In the genomic region with DNA sequence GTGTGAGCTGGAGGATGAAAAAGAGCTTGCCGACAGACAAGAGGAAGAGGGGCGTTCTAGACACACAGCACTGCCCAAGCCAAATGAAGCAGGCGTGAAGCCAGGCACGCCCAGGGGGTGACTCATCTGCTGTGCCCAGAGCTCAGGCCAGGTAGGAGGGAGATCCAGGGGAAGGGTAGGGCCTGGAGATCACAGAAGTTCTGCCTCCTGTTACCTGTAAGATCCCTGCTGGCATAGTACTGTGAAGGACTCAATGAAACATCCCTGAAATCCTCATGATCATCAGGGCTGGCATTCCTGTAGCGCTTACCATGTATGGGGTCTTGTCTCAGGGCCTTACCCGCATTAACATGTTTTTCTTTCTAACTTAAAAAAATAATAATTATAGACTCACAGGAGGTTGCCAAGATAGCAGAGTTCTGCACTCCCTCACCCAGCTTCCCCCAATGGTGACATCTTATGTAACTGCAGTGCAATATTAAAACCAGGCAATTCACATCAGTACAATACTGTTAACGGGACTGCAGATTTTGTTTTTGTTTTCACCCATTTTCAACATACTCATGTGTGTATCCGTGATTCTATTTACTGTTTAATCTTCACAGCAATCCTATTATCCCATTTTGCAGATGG, we compare ENCODE assay signal across 13 cellular contexts.
A peak's percentile ranks its signal among the peaks of the same experiment; 100 is the strongest.
DNase-seq lines count a peak whose midpoint lies in the region; ATAC-seq, FAIRE-seq and TF ChIP-seq lines count a peak whose summit lies in the region.
"Had no signal": no experiment of that assay in that cellular context is flagged by ENCODE, and none has a peak within 500 bp of the region (broad histone marks: within the 10 kb centered on the region; RNA-seq: fewer than 3 reads in every experiment).

No MANE protein-coding gene starts in this region.

- ATAC-seq in CD4-positive, alpha-beta T cell (ENCODE audit: poor library complexity): no peak
- ATAC-seq in esophagus mucosa (peak; percentile 98), pancreas (peak; percentile 64 to 90 (median 80)), GM18502 (IDR thresholded peaks at IDR 0.05; ENCODE audit: poor library complexity, unreplicated experiment) (no peak)
- ATAC-seq: PC-3 had no signal

- no peak overlapping the region for H3K9ac ChIP-seq in Karpas-422 (ENCODE audit: low read length)

- H3K9me2 ChIP-seq in PC-9 (ENCODE audit: insufficient read depth) (no peaks in the 10 kb centered on the region), Karpas-422 (replicated peaks; ENCODE audit: insufficient read depth, low read length) (no peaks in the 10 kb centered on the region)

- DNase-seq in CD4-positive, alpha-beta T cell: peak in 1 of 10 experiments; percentile 6
- DNase-seq in PC-9: peak; percentile 44 to 53
- peak; percentile 27 to 76 (median 58) for DNase-seq in pancreas
- no peak for DNase-seq in erythroblast (lab: John Stamatoyannopoulos, UW)
- DNase-seq in Karpas-422: no peak
- DNase-seq in NCI-H1930 (lab: John Stamatoyannopoulos, UW): no peak
- DNase-seq: activated T-cell treated with anti-CD3 and anti-CD28 coated beads, Interleukin-2, amount 50 U/mL, for 1 hour; cerebellar nuclear complex; NCI-H1694; PC-3 had no signal

- peak overlapping the region; percentile 13 for H3K27ac Mint-ChIP-seq in CD4-positive, alpha-beta T cell

- H4K20me1 ChIP-seq in PC-9 (ENCODE audit: insufficient read depth): no peaks in the 10 kb centered on the region
- peaks cover 35% of the 10 kb centered on the region; the same call in 1 of the 2 replicates for H4K20me1 ChIP-seq in Karpas-422 (ENCODE audit: insufficient read depth, low read depth, low read length)

- BruUV-seq in PC-9 (replicated peaks; lab: Mats Ljungman, UMichigan): no TSS peak

- H2AFZ ChIP-seq in PC-9 (no peak overlapping the region), Karpas-422 (ENCODE audit: low read length) (no peak overlapping the region)

- H3K9me3 ChIP-seq in CD4-positive, alpha-beta T cell (ENCODE audit: control insufficient read depth, low read length): no peaks in the 10 kb centered on the region
- H3K9me3 ChIP-seq in PC-9 (ENCODE audit: insufficient read depth, low read depth) (no peaks in the 10 kb centered on the region), pancreas (no peaks in the 10 kb centered on the region), Karpas-422 (ENCODE audit: low read length) (no peaks in the 10 kb centered on the region)

- no peaks in the 10 kb centered on the region for H3K9me3 Mint-ChIP-seq in CD4-positive, alpha-beta T cell

- H3K4me2 ChIP-seq in PC-9: no peak overlapping the region; the same call in 1 of the 2 replicates
- no peak overlapping the region for H3K4me2 ChIP-seq in Karpas-422 (ENCODE audit: low read depth, low read length, poor library complexity, severe bottlenecking)

- no peak overlapping the region for H3K27ac ChIP-seq in CD4-positive, alpha-beta T cell (ENCODE audit: low read depth, low read length)
- H3K27ac ChIP-seq in PC-9: no peak overlapping the region
- H3K27ac ChIP-seq in pancreas: peak overlapping the region in 2 of 4 donors; percentile 27 to 73
- no peak overlapping the region for H3K27ac ChIP-seq in Karpas-422 (ENCODE audit: low read length)
- H3K27ac ChIP-seq: C4-2B had no signal

- H3K27me3 Mint-ChIP-seq in CD4-positive, alpha-beta T cell: no peaks in the 10 kb centered on the region

- H3K4me3 Mint-ChIP-seq in CD4-positive, alpha-beta T cell: no peak overlapping the region

- H3K36me3 Mint-ChIP-seq in CD4-positive, alpha-beta T cell (ENCODE audit: low read depth): no peaks in the 10 kb centered on the region

- H3K36me3 ChIP-seq in PC-9 (ENCODE audit: low read depth) (no peaks in the 10 kb centered on the region), pancreas (no peaks in the 10 kb centered on the region), Karpas-422 (ENCODE audit: insufficient read depth, low read length) (no peaks in the 10 kb centered on the region)

- no peak overlapping the region for H3K4me3 ChIP-seq in PC-9
- no peak overlapping the region for H3K4me3 ChIP-seq in pancreas
- H3K4me3 ChIP-seq in Karpas-422 (ENCODE audit: low read length): no peak overlapping the region

- FAIRE-seq in pancreas (lab: Jason Lieb, UNC): no peak

- no peaks in the 10 kb centered on the region for H3F3A ChIP-seq in PC-9 (ENCODE audit: insufficient read depth, low read depth)

- TF ChIP-seq CTCF in CD4-positive, alpha-beta T cell (IDR thresholded peaks at IDR 0.05): no peak
- no peak for TF ChIP-seq CTCF in PC-9 (conservative IDR thresholded peaks at IDR 0.05)
- TF ChIP-seq CTCF in pancreas (IDR thresholded peaks at IDR 0.05): no peak

- POLR2A ChIA-PET in CD4-positive, alpha-beta T cell (lab: Charles Lee): interaction anchor here (1.7 kb wide), 1 partner anchor 58 kb away, joined by 5 read pairs; no protein-coding TSS in a partner anchor
- POLR2A ChIA-PET in PC-9 (lab: Charles Lee; ENCODE audit: unreplicated experiment): no interaction called here

- TF ChIP-seq POLR2A in erythroblast (IDR thresholded peaks at IDR 0.05; ENCODE audit: low read length): no peak

- intact Hi-C loops in CD4-positive, alpha-beta T cell (cut with DNase I, micrococcal nuclease): no loop called here
- intact Hi-C loops in PC-9 (cut with micrococcal nuclease; ENCODE audit: unreplicated experiment): no loop called here
- intact Hi-C loops in pancreas (cut with DNase I): no loop called here

- CTCF ChIA-PET in CD4-positive, alpha-beta T cell (lab: Charles Lee): no interaction called here
- CTCF ChIA-PET in PC-9 (lab: Charles Lee): no interaction called here

- H3K4me1 Mint-ChIP-seq in CD4-positive, alpha-beta T cell (ENCODE audit: low read depth): peaks cover 73% of the 10 kb centered on the region

- WGBS in pancreas, 2 donors: 78 to 79% methylated on average over 8 of the region's 8 CpGs

- H3K79me2 ChIP-seq in PC-9 (ENCODE audit: low read depth) (no peaks in the 10 kb centered on the region), Karpas-422 (ENCODE audit: low read length) (no peaks in the 10 kb centered on the region)

- no peaks in the 10 kb centered on the region for H3K27me3 ChIP-seq in CD4-positive, alpha-beta T cell (ENCODE audit: control insufficient read depth, insufficient read depth, low read length)
- no peaks in the 10 kb centered on the region for H3K27me3 ChIP-seq in PC-9 (ENCODE audit: insufficient read depth, low read depth)
- H3K27me3 ChIP-seq in pancreas: no peaks in the 10 kb centered on the region
- no peaks in the 10 kb centered on the region for H3K27me3 ChIP-seq in Karpas-422 (ENCODE audit: low read length)

- H3K4me1 ChIP-seq in PC-9 (replicated peaks; ENCODE audit: insufficient read depth) (no peaks in the 10 kb centered on the region), pancreas (peaks cover 0 to 5% (median 4%) of the 10 kb centered on the region in 3 donors), Karpas-422 (ENCODE audit: low read length) (no peaks in the 10 kb centered on the region)

Comparison
In these comparisons a context has a peak if more than half of its experiments do, and no peak if none do; other contexts are left out.
1. ATAC-seq: peak in esophagus mucosa (single experiment) and pancreas (4 of 4); none in CD4-positive, alpha-beta T cell (single experiment) and GM18502 (single experiment).
2. DNase-seq: peak in PC-9 (2 of 2) and pancreas (6 of 6); none in erythroblast (0 of 2), Karpas-422 (single experiment) and NCI-H1930 (0 of 2).